In genomic region chr4:2285665-2286381, GRCh38 we compare ENCODE assay signal across 1 cellular context.
TF ChIP-seq lines count a peak whose summit lies in the region.

No MANE protein-coding gene starts in this region.

TF ChIP-seq in IMR-90, 13 proteins besides CTCF, POLR2A, EP300 and RAD21:
- TF ChIP-seq RFX5 (IDR thresholded peaks at IDR 0.05; ENCODE audit: low read depth, low read length) (no peak), NFE2L2 (IDR thresholded peaks at IDR 0.05; ENCODE audit: low read depth, low read length) (no peak), ELK1 (IDR thresholded peaks at IDR 0.05; ENCODE audit: borderline replicate concordance, low read depth, low read length) (no peak)
TF ChIP-seq in IMR-90: peak in this region for 0.
